In genomic region chr2:197573608-197574007, GRCh38 we compare ENCODE assay signal across 27 cellular contexts.
"Had no signal": no experiment of that assay in that cellular context is flagged by ENCODE, and none has a peak within 500 bp of the region (broad histone marks: within the 10 kb centered on the region; RNA-seq: fewer than 3 reads in every experiment).

No MANE protein-coding gene starts in this region.

- DNase-seq: hippocampal formation; immature natural killer cell; kidney; left ventricle myocardium inferior; naive thymus-derived CD8-positive, alpha-beta T cell; occipital lobe; stimulated activated CD4-positive, alpha-beta T cell treated with anti-CD3 and anti-CD28 coated beads, Interleukin-12 subunit alpha, Interleukin-12 subunit beta, amount 100 ng/mL, for 4 hours; stimulated activated CD4-positive, alpha-beta T cell treated with anti-CD3 and anti-CD28 coated beads, Interleukin-15, amount 100 ng/mL, for 24 hours; stimulated activated CD4-positive, alpha-beta T cell treated with anti-CD3 and anti-CD28 coated beads, Interleukin-2, amount 100 ng/mL, for 24 hours; stimulated activated CD4-positive, alpha-beta T cell treated with anti-CD3 and anti-CD28 coated beads, Interleukin-4, amount 100 ng/mL, for 1 hour; stimulated activated naive B cell treated with anti-CD40 and anti-IgM and Interleukin-4, amounts not matched to agents 10 μg/mL and 1 μg/mL and 100 μg/mL, for 72 hours; stimulated activated naive CD8-positive, alpha-beta T cell treated with anti-CD3 and anti-CD28 coated beads, Interleukin-15, Interleukin-2, amounts not matched to agents 100 U/mL and 50 U/mL, for 24 hours; stomach; testis; thyroid gland; transverse colon; upper lobe of right lung had no signal

- H3K4me1 ChIP-seq: testis, thyroid gland, upper lobe of right lung had no signal

- H3K27me3 Mint-ChIP-seq: memory B cell; naive thymus-derived CD8-positive, alpha-beta T cell; progenitor cell of endocrine pancreas; stimulated activated naive B cell treated with anti-CD40 and anti-IgM and Interleukin-4, amounts not matched to agents 10 μg/mL and 1 μg/mL and 100 μg/mL, for 72 hours had no signal

- FAIRE-seq: islet of Langerhans, kidney, urothelium cell line had no signal

- H3K4me1 Mint-ChIP-seq: immature natural killer cell; memory B cell; nephron; neural crest cell; stimulated activated naive B cell treated with anti-CD40 and anti-IgM and Interleukin-4, amounts not matched to agents 10 μg/mL and 1 μg/mL and 100 μg/mL, for 72 hours had no signal

- H3K4me3 Mint-ChIP-seq: immature natural killer cell; memory B cell; naive thymus-derived CD8-positive, alpha-beta T cell; nephron; neural crest cell; stimulated activated naive B cell treated with anti-CD40 and anti-IgM and Interleukin-4, amounts not matched to agents 10 μg/mL and 1 μg/mL and 100 μg/mL, for 72 hours had no signal

- H3K36me3 ChIP-seq: right atrium auricular region, thyroid gland, transverse colon, upper lobe of right lung had no signal

- H3K4me3 ChIP-seq: left ventricle myocardium inferior, right atrium auricular region, skin epidermis, stomach, testis, thyroid gland, transverse colon, upper lobe of right lung had no signal

- H3K27me3 ChIP-seq: neutrophil, right atrium auricular region, stomach, testis, thyroid gland, transverse colon, upper lobe of right lung had no signal

- H3K27ac ChIP-seq: left ventricle myocardium inferior, neutrophil, right atrium auricular region, skin epidermis, stomach, testis, thyroid gland, transverse colon, upper lobe of right lung had no signal

- H3K27ac Mint-ChIP-seq: immature natural killer cell; memory B cell; naive thymus-derived CD8-positive, alpha-beta T cell; nephron; progenitor cell of endocrine pancreas; stimulated activated naive B cell treated with anti-CD40 and anti-IgM and Interleukin-4, amounts not matched to agents 10 μg/mL and 1 μg/mL and 100 μg/mL, for 72 hours had no signal

- H3K9me3 ChIP-seq: neutrophil, testis, thyroid gland, transverse colon, upper lobe of right lung had no signal

- ATAC-seq: naive thymus-derived CD8-positive, alpha-beta T cell; sciatic nerve; stimulated activated naive B cell treated with anti-CD40 and anti-IgM and Interleukin-4, amounts not matched to agents 10 μg/mL and 1 μg/mL and 100 μg/mL, for 72 hours; stimulated activated naive CD8-positive, alpha-beta T cell treated with anti-CD3 and anti-CD28 coated beads, Interleukin-15, Interleukin-2, amounts not matched to agents 100 U/mL and 50 U/mL, for 24 hours; upper lobe of right lung had no signal
